ENCODE assay signal across 27 cellular contexts in genomic region chr2:140842110-140842509, GRCh38.
"Had no signal": no experiment of that assay in that cellular context is flagged by ENCODE, and none has a peak within 500 bp of the region (broad histone marks: within the 10 kb centered on the region; RNA-seq: fewer than 3 reads in every experiment).

No MANE protein-coding gene starts in this region.

- H3K9me3 ChIP-seq: colonic mucosa, neutrophil, pancreas, right atrium auricular region, thyroid gland, vagina had no signal

- H3K27ac Mint-ChIP-seq: dendritic cell treated with granulocyte-macrophage colony-stimulating factor and Interleukin-4, amounts not matched to agents 40 ng/mL and 50 ng/mL, for 4 days; endodermal cell; immature natural killer cell; memory B cell; natural killer cell; stimulated activated naive CD8-positive, alpha-beta T cell treated with anti-CD3 and anti-CD28 coated beads, Interleukin-15, amount 100 ng/mL, for 72 hours had no signal

- H3K27ac ChIP-seq: colonic mucosa, epithelial cell of prostate, neutrophil, pancreas, right atrium auricular region, thyroid gland, vagina had no signal

- H3K9me3 Mint-ChIP-seq: dendritic cell treated with granulocyte-macrophage colony-stimulating factor and Interleukin-4, amounts not matched to agents 40 ng/mL and 50 ng/mL, for 4 days; endodermal cell; memory B cell had no signal

- H3K27me3 ChIP-seq: colonic mucosa, neutrophil, pancreas, right atrium auricular region, thyroid gland, vagina had no signal

- H3K27me3 Mint-ChIP-seq: dendritic cell treated with granulocyte-macrophage colony-stimulating factor and Interleukin-4, amounts not matched to agents 40 ng/mL and 50 ng/mL, for 4 days; memory B cell; stimulated activated naive CD8-positive, alpha-beta T cell treated with anti-CD3 and anti-CD28 coated beads, Interleukin-15, amount 100 ng/mL, for 72 hours had no signal

- H3K36me3 ChIP-seq: colonic mucosa, neutrophil, pancreas, right atrium auricular region, thyroid gland, vagina had no signal

- DNase-seq: colonic mucosa; effector CD8-positive, alpha-beta T cell; endodermal cell; foreskin melanocyte; glutamatergic neuron; immature natural killer cell; natural killer cell; pancreas; stimulated activated CD4-positive, alpha-beta T cell treated with anti-CD3 and anti-CD28 coated beads, Interleukin-12 subunit alpha, Interleukin-12 subunit beta, amount 100 ng/mL, for 4 hours; stimulated activated CD4-positive, alpha-beta T cell treated with anti-CD3 and anti-CD28 coated beads, Interleukin-1b, Interleukin-23, amount 100 ng/mL, for 48 hours; stimulated activated CD4-positive, alpha-beta T cell treated with anti-CD3 and anti-CD28 coated beads, Interleukin-4, amount 100 ng/mL, for 1 hour; stimulated activated CD8-positive, alpha-beta memory T cell treated with anti-CD3 and anti-CD28 coated beads, Interleukin-4, amount 100 ng/mL, for 48 hours; stimulated activated naive CD4-positive, alpha-beta T cell; stimulated activated naive CD8-positive, alpha-beta T cell treated with anti-CD3 and anti-CD28 coated beads, Interleukin-15, amount 100 ng/mL, for 72 hours; thyroid gland; trophoblast cell had no signal

- H3K4me3 ChIP-seq: colonic mucosa, lung, pancreas, right atrium auricular region, smooth muscle cell, thyroid gland, vagina had no signal

- H3K4me2 ChIP-seq: smooth muscle cell had no signal

- H3K4me1 ChIP-seq: colonic mucosa, pancreas, right atrium auricular region, thyroid gland, vagina had no signal

- H3K4me3 Mint-ChIP-seq: dendritic cell treated with granulocyte-macrophage colony-stimulating factor and Interleukin-4, amounts not matched to agents 40 ng/mL and 50 ng/mL, for 4 days; endodermal cell; immature natural killer cell; memory B cell; natural killer cell; stimulated activated naive CD8-positive, alpha-beta T cell treated with anti-CD3 and anti-CD28 coated beads, Interleukin-15, amount 100 ng/mL, for 72 hours had no signal

- ATAC-seq: esophagus mucosa; left lobe of liver; natural killer cell; pancreas; sciatic nerve; stimulated activated naive CD8-positive, alpha-beta T cell treated with anti-CD3 and anti-CD28 coated beads, Interleukin-15, amount 100 ng/mL, for 72 hours had no signal

- H3K36me3 Mint-ChIP-seq: memory B cell, natural killer cell had no signal

- H3K4me1 Mint-ChIP-seq: immature natural killer cell; memory B cell; natural killer cell; stimulated activated naive CD8-positive, alpha-beta T cell treated with anti-CD3 and anti-CD28 coated beads, Interleukin-15, amount 100 ng/mL, for 72 hours had no signal
